8 cellular contexts compared by ENCODE assay signal in the genomic region with DNA sequence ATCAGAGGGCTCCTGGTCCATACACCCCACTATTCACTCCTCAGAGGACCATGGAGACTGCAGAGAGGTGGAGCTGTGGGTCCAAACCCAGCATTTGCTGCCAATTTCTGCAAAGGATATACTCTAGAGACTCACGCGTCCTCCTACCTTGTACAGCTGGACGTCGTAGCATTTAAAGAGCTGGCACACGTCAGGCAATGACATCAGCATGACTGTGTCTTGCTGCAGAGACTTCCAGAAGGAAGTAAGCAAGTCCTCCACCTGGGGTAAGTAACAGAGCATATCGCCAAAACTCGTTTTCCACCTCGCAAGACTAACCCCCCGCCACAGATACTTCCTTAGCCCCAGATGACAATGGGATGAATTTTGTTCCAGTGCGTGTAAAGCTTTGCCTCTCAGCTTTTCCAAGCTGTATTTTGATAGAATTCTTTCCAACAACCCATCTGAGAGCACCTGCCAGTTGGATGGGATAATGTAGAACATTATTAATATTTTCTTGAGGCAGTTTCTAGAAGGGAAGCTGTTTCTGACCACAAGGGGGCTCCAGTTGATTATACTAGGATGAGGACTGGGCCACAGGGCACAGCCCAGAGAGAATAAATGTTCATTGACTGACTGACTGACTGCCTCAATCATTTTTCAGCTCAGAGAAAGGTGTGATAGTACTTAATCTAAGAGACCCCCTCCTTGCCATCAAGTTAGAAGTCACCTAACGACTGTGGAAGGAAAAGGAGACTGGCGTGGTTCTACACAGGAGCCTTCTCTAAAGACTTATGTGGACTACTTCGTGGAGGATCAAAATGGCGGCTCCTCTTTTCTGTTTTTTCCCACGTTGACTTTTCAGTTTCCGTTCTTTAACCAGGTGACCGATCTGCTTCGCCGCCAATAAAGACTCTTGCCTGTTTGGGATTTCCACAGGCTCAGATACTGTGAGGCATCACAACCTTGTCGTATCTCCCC. TPM values are rescaled to one million over a fixed set of nuclear protein-coding genes. Genes with fewer than 3 reads are reported as not detected.
A peak's percentile ranks its signal among the peaks of the same experiment; 100 is the strongest.
DNase-seq lines count a peak whose midpoint lies in the region; ATAC-seq and TF ChIP-seq lines count a peak whose summit lies in the region.

No MANE protein-coding gene starts in this region.

- ATAC-seq in left lobe of liver: peak; percentile 88
- no peak for ATAC-seq in HG03520 (IDR thresholded peaks at IDR 0.05; ENCODE audit: unreplicated experiment)
- ATAC-seq in HG03025 (IDR thresholded peaks at IDR 0.05; ENCODE audit: low FRiP score, unreplicated experiment): no peak

- no peaks in the 10 kb centered on the region for H3K9me3 ChIP-seq in WERI-Rb-1 (ENCODE audit: severe bottlenecking)

- no peak overlapping the region for H3K27ac ChIP-seq in WERI-Rb-1

- peak; percentile 48 for DNase-seq in NCI-H1105 treated with DMSO at 0.1 percent for 48 hours (lab: John Stamatoyannopoulos, UW)
- peak; percentile 51 for DNase-seq in WERI-Rb-1
- peak; percentile 55 for DNase-seq in central memory CD4-positive, alpha-beta T cell
- peak; percentile 46 for DNase-seq in left lobe of liver (ENCODE audit: low spot score)
- DNase-seq in stimulated activated CD4-positive, alpha-beta T cell treated with anti-CD3 and anti-CD28 coated beads, TNF-alpha, amount 100 ng/mL, for 24 hours (ENCODE audit: low read depth in 3 of 3): peak; percentile 24 to 53 (median 28)

- TF ChIP-seq CTCF in GM12872 (IDR thresholded peaks at IDR 0.05; ENCODE audit: insufficient read depth, low read depth, low read length): peak; percentile 61
- TF ChIP-seq CTCF in WERI-Rb-1 (IDR thresholded peaks at IDR 0.05; ENCODE audit: low read depth, low read length): peak; percentile 56

- no peaks in the 10 kb centered on the region for H3K36me3 ChIP-seq in WERI-Rb-1

- H3K4me3 ChIP-seq in WERI-Rb-1 (ENCODE audit: low read depth, low read length): no peak overlapping the region

- no peaks in the 10 kb centered on the region for H3K27me3 ChIP-seq in WERI-Rb-1 (ENCODE audit: insufficient read depth, low read depth, severe bottlenecking)

RNA-seq across cellular contexts. Expression of a gene that starts 31.7 kb away (rescaled TPM):
- total RNA-seq in left lobe of liver: not detected

RNA-seq across cellular contexts. Expression of a gene that starts 55.9 kb away (rescaled TPM):
- not detected for total RNA-seq in left lobe of liver
